In the genomic region with DNA sequence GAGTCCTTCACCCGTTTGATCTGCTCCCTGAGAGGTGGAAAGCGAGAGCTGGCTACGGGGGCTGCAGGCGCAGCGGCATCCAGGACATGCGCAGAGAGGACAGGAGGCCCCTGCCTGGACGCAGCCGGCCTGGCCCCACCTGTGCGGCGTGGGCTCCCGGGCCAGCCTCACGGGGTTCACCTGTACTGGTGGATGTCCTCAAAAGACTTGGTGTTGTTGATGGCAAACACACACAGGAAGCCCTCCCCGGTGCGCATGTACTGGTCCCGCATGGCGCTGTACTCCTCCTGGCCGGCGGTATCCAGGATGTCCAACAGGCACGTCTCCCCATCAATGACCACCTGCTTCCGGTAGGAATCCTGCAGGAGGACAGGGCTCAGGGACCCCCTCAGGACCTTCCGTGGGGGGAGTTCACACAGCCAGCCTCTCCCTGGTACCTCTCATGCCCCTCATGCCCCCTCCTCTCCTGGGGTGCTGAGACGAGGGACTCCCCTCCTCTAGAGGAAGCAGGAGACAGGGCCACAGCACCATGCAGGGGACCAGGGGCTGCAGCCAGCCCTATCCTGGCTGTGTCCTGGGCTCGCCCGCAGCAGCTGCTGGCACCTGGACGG, we compare ENCODE assay signal across 9 cellular contexts. TPM values are rescaled to one million over a fixed set of nuclear protein-coding genes. Genes with fewer than 3 reads are reported as not detected.
DNase-seq lines count a peak whose midpoint lies in the region; ATAC-seq and TF ChIP-seq lines count a peak whose summit lies in the region.
"Had no signal": no experiment of that assay in that cellular context is flagged by ENCODE, and none has a peak within 500 bp of the region (broad histone marks: within the 10 kb centered on the region; RNA-seq: fewer than 3 reads in every experiment).

No MANE protein-coding gene starts in this region.

- no peak overlapping the region for H3K27ac Mint-ChIP-seq in GM23338
- H3K27ac Mint-ChIP-seq in mesothelial cell of epicardium, result no peak overlapping the region

- in situ Hi-C loops in astrocyte of the cerebellum (cut with HindIII; ENCODE audit: low sequenced_read_pairs), result no loop called here

- no peaks in the 10 kb centered on the region; the same call in 1 of the 2 replicates for H3K79me2 ChIP-seq in GM23338 (replicated peaks; ENCODE audit: insufficient read depth)

- H4K20me1 ChIP-seq in GM23338 (replicated peaks; ENCODE audit: insufficient read depth), result 0 out of 2 replicates have a peak, but pooled peaks cover 2% of the 10 kb centered on the region

- DNase-seq in AG04450 (ENCODE audit: low read depth, low spot score), result no peak
- no peak for DNase-seq in GM23338 (ENCODE audit: low spot score)
- no peak for DNase-seq in astrocyte of the cerebellum (ENCODE audit: low read depth)
- no peak for DNase-seq in mesothelial cell of epicardium (ENCODE audit: low spot score in 2 of 2, unreplicated experiment in 2 of 2)
- no peak for DNase-seq in activated effector memory CD4-positive, alpha-beta T cell treated with Interleukin-2 at 50 U/mL for 16 hours
- DNase-seq in globus pallidus (ENCODE audit: low spot score), result no peak
- no peak for DNase-seq in SKM-1 (lab: John Stamatoyannopoulos, UW; ENCODE audit: unreplicated experiment)
- DNase-seq: transverse colon had no signal

- no peaks in the 10 kb centered on the region for H3K9me2 ChIP-seq in GM23338 (ENCODE audit: insufficient read depth)

- H3F3A ChIP-seq in GM23338 (replicated peaks; ENCODE audit: low read depth), result peaks cover 11% of the 10 kb centered on the region

- no peaks in the 10 kb centered on the region; the same call in 1 of the 2 replicates for H3K9me3 ChIP-seq in AG04450 (ENCODE audit: control insufficient read depth, insufficient read depth, low read length)
- H3K9me3 ChIP-seq: transverse colon had no signal

- H2AFZ ChIP-seq in GM23338, result no peak overlapping the region

- ATAC-seq in GM23338 (no peak), HG02623 (IDR thresholded peaks at IDR 0.05; ENCODE audit: unreplicated experiment) (no peak)

- peaks cover 18% of the 10 kb centered on the region for H3K27me3 Mint-ChIP-seq in GM23338 (ENCODE audit: insufficient read depth, low read depth, poor library complexity)
- peaks cover 9% of the 10 kb centered on the region for H3K27me3 Mint-ChIP-seq in mesothelial cell of epicardium (ENCODE audit: low read depth)

- no peaks in the 10 kb centered on the region; the same call in 1 of the 2 replicates for H3K4me1 ChIP-seq in GM23338 (ENCODE audit: insufficient read depth)

- H3K4me3 ChIP-seq in AG04450 (ENCODE audit: low read depth, low read length), result peak overlapping the region; percentile 73
- H3K4me3 ChIP-seq in GM23338, result no peak overlapping the region
- H3K4me3 ChIP-seq in astrocyte of the cerebellum (ENCODE audit: low read depth, low read length), result peak overlapping the region; percentile 79

- H3K27ac ChIP-seq in AG04450 (ENCODE audit: low read depth, low read length) (no peak overlapping the region), GM23338 (ENCODE audit: low read depth) (no peak overlapping the region)

- H3K36me3 Mint-ChIP-seq in GM23338 (ENCODE audit: low read depth), result peaks cover 10% of the 10 kb centered on the region; the same call in 2 of the 3 replicates
- H3K36me3 Mint-ChIP-seq in mesothelial cell of epicardium, result peaks cover 5% of the 10 kb centered on the region

- POLR2A ChIA-PET in AG04450 (lab: Yijun Ruan, JAX), result no interaction called here

- peaks cover 2% of the 10 kb centered on the region; the same call in 2 of the 3 replicates for H3K9me3 Mint-ChIP-seq in GM23338
- H3K9me3 Mint-ChIP-seq in mesothelial cell of epicardium, result no peaks in the 10 kb centered on the region

- no peaks in the 10 kb centered on the region for H3K36me3 ChIP-seq in GM23338 (ENCODE audit: insufficient read depth)
- H3K36me3 ChIP-seq: transverse colon had no signal

- no peak for TF ChIP-seq CTCF in AG04450 (IDR thresholded peaks at IDR 0.05; ENCODE audit: low read depth, low read length)
- no peak for TF ChIP-seq CTCF in GM23338 (conservative IDR thresholded peaks at IDR 0.05; ENCODE audit: low read depth in 2 of 2)
- no peak for TF ChIP-seq CTCF in astrocyte of the cerebellum (IDR thresholded peaks at IDR 0.05; ENCODE audit: low read depth, low read length, missing control alignments)
- no peak for TF ChIP-seq CTCF in mesothelial cell of epicardium (IDR thresholded peaks at IDR 0.05; ENCODE audit: unreplicated experiment)

- no peak overlapping the region for H3K4me2 ChIP-seq in GM23338

- CTCF ChIA-PET in AG04450 (lab: Charles Lee), result interaction anchor here (0.7 kb wide), 1 partner anchor 15 kb away, joined by 3 read pairs; no protein-coding TSS in a partner anchor

- H3K4me3 Mint-ChIP-seq in GM23338 (peak overlapping the region; percentile 41; the same call in 1 of the 3 replicates), mesothelial cell of epicardium (peak overlapping the region; percentile 69)

- H3K27me3 ChIP-seq in AG04450 (ENCODE audit: control insufficient read depth, insufficient read depth, low read length) (no peaks in the 10 kb centered on the region), GM23338 (ENCODE audit: insufficient read depth) (peaks cover 17% of the 10 kb centered on the region; the same call in 1 of the 2 replicates)

- H3K4me1 Mint-ChIP-seq in GM23338 (peaks cover 3% of the 10 kb centered on the region; the same call in 2 of the 3 replicates), mesothelial cell of epicardium (peaks cover 8% of the 10 kb centered on the region)

TF ChIP-seq in GM23338, 12 proteins besides CTCF, POLR2A, EP300 and RAD21 (continues in another document):
- TF ChIP-seq ZNF331 (CRISPR knock-in tag; IDR thresholded peaks at IDR 0.05; ENCODE audit: low read depth) (no peak), ZNF114 (CRISPR knock-in tag; IDR thresholded peaks at IDR 0.05) (no peak), ETS1 (IDR thresholded peaks at IDR 0.05) (no peak), EZH2 (IDR thresholded peaks at IDR 0.05; ENCODE audit: low read depth, unreplicated experiment) (no peak), CREB1 (CRISPR knock-in tag; IDR thresholded peaks at IDR 0.05; ENCODE audit: low read depth) (no peak), EZH2phosphoT487 (IDR thresholded peaks at IDR 0.05; ENCODE audit: unreplicated experiment) (no peak), NANOG (IDR thresholded peaks at IDR 0.05; ENCODE audit: borderline replicate concordance) (no peak)

RNA-seq across cellular contexts. Expression of gene HRAS, which starts 1.7 kb away (rescaled TPM):
- polyA plus RNA-seq in AG04450 (2011; rRNA removed), result 44.7 and 58.7 TPM in 2 replicates
- polyA minus RNA-seq in AG04450 (2011; rRNA and poly(A)+ RNA removed), result 57.0 and 71.2 TPM in 2 replicates
- 28.7 and 37.9 TPM in 2 replicates for total RNA-seq in GM23338 (2014; rRNA removed; shearing (Covaris generic))
- polyA plus RNA-seq in GM23338 (2016; fragmentation: Nextera tagmentation; extraction: Ambion mirVana), result 46.3 and 48.7 TPM in 2 replicates
- 35.1 to 41.5 TPM (median 39.3 TPM) in 3 replicates for total RNA-seq in mesothelial cell of epicardium

RNA-seq across cellular contexts. Expression of gene LRRC56, which starts 3.6 kb away (rescaled TPM):
- polyA plus RNA-seq in AG04450 (2011; rRNA removed), result 0.86 and 1.5 TPM in 2 replicates
- 0.48 and 0.83 TPM in 2 replicates for polyA minus RNA-seq in AG04450 (2011; rRNA and poly(A)+ RNA removed)
- total RNA-seq in GM23338 (2014; rRNA removed; shearing (Covaris generic)), result 0.54 and 0.87 TPM in 2 replicates
- polyA plus RNA-seq in GM23338 (2016; fragmentation: Nextera tagmentation; extraction: Ambion mirVana), result 0.52 and 0.73 TPM in 2 replicates
- total RNA-seq in mesothelial cell of epicardium, result 3.0 to 3.4 TPM (median 3.2 TPM) in 3 replicates

RNA-seq across cellular contexts. Expression of gene RNH1, which starts 26.6 kb away (rescaled TPM):
- polyA plus RNA-seq in AG04450 (2011; rRNA removed) (98.6 and 168 TPM in 2 replicates), GM23338 (2016; fragmentation: Nextera tagmentation; extraction: Ambion mirVana) (32.3 and 33.3 TPM in 2 replicates)
- polyA minus RNA-seq in AG04450 (2011; rRNA and poly(A)+ RNA removed), result 54.2 and 75.4 TPM in 2 replicates
- 50.4 and 56.3 TPM in 2 replicates for total RNA-seq in GM23338 (2014; rRNA removed; shearing (Covaris generic))
- 81.7 to 89.4 TPM (median 83.2 TPM) in 3 replicates for total RNA-seq in mesothelial cell of epicardium

RNA-seq across cellular contexts. Expression of gene LMNTD2, which starts 26.8 kb away (rescaled TPM):
- 0.32 and 0.67 TPM in 2 replicates for polyA plus RNA-seq in AG04450 (2011; rRNA removed)
- not detected in 2 replicates for polyA minus RNA-seq in AG04450 (2011; rRNA and poly(A)+ RNA removed)
- total RNA-seq in GM23338 (2014; rRNA removed; shearing (Covaris generic)), result 1.3 and 1.8 TPM in 2 replicates
- polyA plus RNA-seq in GM23338 (2016; fragmentation: Nextera tagmentation; extraction: Ambion mirVana), result 1.9 and 2.1 TPM in 2 replicates
- 16.5 to 17.4 TPM (median 16.6 TPM) in 3 replicates for total RNA-seq in mesothelial cell of epicardium

RNA-seq across cellular contexts. Expression of gene RASSF7, which starts 27.1 kb away (rescaled TPM):
- 2.5 and 4.3 TPM in 2 replicates for polyA plus RNA-seq in AG04450 (2011; rRNA removed)
- 0.78 and 1.3 TPM in 2 replicates for polyA minus RNA-seq in AG04450 (2011; rRNA and poly(A)+ RNA removed)
- total RNA-seq in GM23338 (2014; rRNA removed; shearing (Covaris generic)), result 59.1 and 64.8 TPM in 2 replicates
- 37.6 and 39.6 TPM in 2 replicates for polyA plus RNA-seq in GM23338 (2016; fragmentation: Nextera tagmentation; extraction: Ambion mirVana)
- 29.3 to 32.3 TPM (median 32.1 TPM) in 3 replicates for total RNA-seq in mesothelial cell of epicardium
